Comparison of ENCODE assay signal across 15 cellular contexts in genomic region chr16:57067347-57067746, GRCh38. TPM values are rescaled to one million over a fixed set of nuclear protein-coding genes. Genes with fewer than 3 reads are reported as not detected.
A peak's percentile ranks its signal among the peaks of the same experiment; 100 is the strongest.
DNase-seq lines count a peak whose midpoint lies in the region; ATAC-seq and TF ChIP-seq lines count a peak whose summit lies in the region.
"Had no signal": no experiment of that assay in that cellular context is flagged by ENCODE, and none has a peak within 500 bp of the region (broad histone marks: within the 10 kb centered on the region; RNA-seq: fewer than 3 reads in every experiment).

No MANE protein-coding gene starts in this region.

- H3K27ac ChIP-seq in CD8-positive, alpha-beta T cell (ENCODE audit: low read depth, low read length): no peak overlapping the region
- no peak overlapping the region for H3K27ac ChIP-seq in A673 (ENCODE audit: low read depth, low read length, poor library complexity, severe bottlenecking)
- H3K27ac ChIP-seq: A549 had no signal

- no TSS peak for BruUV-seq in A673 (replicated peaks; lab: Mats Ljungman, UMichigan)

- H3K9me3 ChIP-seq in CD8-positive, alpha-beta T cell (ENCODE audit: low read length): no peaks in the 10 kb centered on the region
- H3K9me3 ChIP-seq in A673 (ENCODE audit: low read depth, low read length, poor library complexity, severe bottlenecking): no peaks in the 10 kb centered on the region
- H3K9me3 ChIP-seq: A549 had no signal

- POLR2A ChIA-PET in CD8-positive, alpha-beta T cell (lab: Charles Lee): no interaction called here
- POLR2A ChIA-PET in activated B cell treated with CpG ODN at 0.5 μM for 24 hours (lab: Charles Lee): interaction anchor here (0.5 to 2.7 kb wide), 4 partner anchors 15 to 78 kb away, joined by 4 to 12 read pairs (median 8); partner anchors contain the start of gene NLRC5
- POLR2A ChIA-PET in A673 (lab: Charles Lee; ENCODE audit: low non-redundant PET): no interaction called here

- intact Hi-C loops in CD8-positive, alpha-beta T cell (cut with DNase I, micrococcal nuclease): no loop called here
- intact Hi-C loops in activated B cell treated with CpG ODN at 0.5 μM for 24 hours (cut with micrococcal nuclease) (no loop called here), A673 (cut with micrococcal nuclease; ENCODE audit: unreplicated experiment) (loop anchor here (5.0 kb wide), 1 partner anchor 105 kb away; the partner anchor contains the start of gene CETP)

- peaks cover 74% of the 10 kb centered on the region for H3K36me3 Mint-ChIP-seq in activated naive CD4-positive, alpha-beta T cell treated with anti-CD3 and anti-CD28 coated beads, Interleukin-2, amount 10 ng/mL, durations not matched to agents 7 days and 5 days
- peaks cover 69% of the 10 kb centered on the region for H3K36me3 Mint-ChIP-seq in CD8-positive, alpha-beta T cell
- peaks cover 65% of the 10 kb centered on the region for H3K36me3 Mint-ChIP-seq in activated B cell treated with CpG ODN at 0.5 μM for 24 hours (ENCODE audit: low read depth)
- peaks cover 83% of the 10 kb centered on the region for H3K36me3 Mint-ChIP-seq in stimulated activated effector memory CD8-positive, alpha-beta T cell treated with anti-CD3 and anti-CD28 coated beads, Interleukin-12 subunit alpha, Interleukin-12 subunit beta, amount 100 ng/mL, for 72 hours

- no peaks in the 10 kb centered on the region for H3K9me3 Mint-ChIP-seq in activated naive CD4-positive, alpha-beta T cell treated with anti-CD3 and anti-CD28 coated beads, Interleukin-2, amount 10 ng/mL, durations not matched to agents 7 days and 5 days
- H3K9me3 Mint-ChIP-seq in CD8-positive, alpha-beta T cell: no peaks in the 10 kb centered on the region
- H3K9me3 Mint-ChIP-seq in activated B cell treated with CpG ODN at 0.5 μM for 24 hours: no peaks in the 10 kb centered on the region
- H3K9me3 Mint-ChIP-seq in stimulated activated effector memory CD8-positive, alpha-beta T cell treated with anti-CD3 and anti-CD28 coated beads, Interleukin-12 subunit alpha, Interleukin-12 subunit beta, amount 100 ng/mL, for 72 hours: no peaks in the 10 kb centered on the region

- no peak for ATAC-seq in CD8-positive, alpha-beta T cell
- ATAC-seq in activated B cell treated with CpG ODN at 0.5 μM for 24 hours (ENCODE audit: low read depth): no peak
- ATAC-seq in stimulated activated effector memory CD8-positive, alpha-beta T cell treated with anti-CD3 and anti-CD28 coated beads, Interleukin-12 subunit alpha, Interleukin-12 subunit beta, amount 100 ng/mL, for 72 hours: no peak
- no peak for ATAC-seq in GM18868 (IDR thresholded peaks at IDR 0.05; ENCODE audit: unreplicated experiment)
- ATAC-seq: A549 had no signal

- peaks cover 3% of the 10 kb centered on the region for H3K27me3 Mint-ChIP-seq in activated naive CD4-positive, alpha-beta T cell treated with anti-CD3 and anti-CD28 coated beads, Interleukin-2, amount 10 ng/mL, durations not matched to agents 7 days and 5 days
- H3K27me3 Mint-ChIP-seq in CD8-positive, alpha-beta T cell (ENCODE audit: low read depth): no peaks in the 10 kb centered on the region
- no peaks in the 10 kb centered on the region for H3K27me3 Mint-ChIP-seq in activated B cell treated with CpG ODN at 0.5 μM for 24 hours
- H3K27me3 Mint-ChIP-seq: CD4-positive, alpha-beta memory T cell had no signal

- H3K4me3 Mint-ChIP-seq in activated naive CD4-positive, alpha-beta T cell treated with anti-CD3 and anti-CD28 coated beads, Interleukin-2, amount 10 ng/mL, durations not matched to agents 7 days and 5 days: no peak overlapping the region
- H3K4me3 Mint-ChIP-seq in CD8-positive, alpha-beta T cell: no peak overlapping the region
- no peak overlapping the region for H3K4me3 Mint-ChIP-seq in activated B cell treated with CpG ODN at 0.5 μM for 24 hours
- H3K4me3 Mint-ChIP-seq in stimulated activated effector memory CD8-positive, alpha-beta T cell treated with anti-CD3 and anti-CD28 coated beads, Interleukin-12 subunit alpha, Interleukin-12 subunit beta, amount 100 ng/mL, for 72 hours: no peak overlapping the region

- CTCF ChIA-PET in activated naive CD4-positive, alpha-beta T cell treated with anti-CD3 and anti-CD28 coated beads, Interleukin-2, amount 10 ng/mL, durations not matched to agents 7 days and 5 days (lab: Charles Lee): interaction anchor here (0.8 to 1.4 kb wide), 2 partner anchors 16 to 103 kb away, joined by 5 to 6 read pairs; no protein-coding TSS in a partner anchor
- CTCF ChIA-PET in CD8-positive, alpha-beta T cell (lab: Charles Lee): interaction anchor here (0.7 to 3.5 kb wide), 6 partner anchors 11 to 103 kb away, joined by 3 to 23 read pairs (median 4); no protein-coding TSS in a partner anchor
- CTCF ChIA-PET in activated B cell treated with CpG ODN at 0.5 μM for 24 hours (lab: Charles Lee): interaction anchor here (1.5 to 1.6 kb wide), 2 partner anchors 17 to 103 kb away, joined by 5 to 7 read pairs; no protein-coding TSS in a partner anchor
- CTCF ChIA-PET in A673 (lab: Charles Lee): interaction anchor here (0.6 kb wide), 1 partner anchor 314 kb away, joined by 3 read pairs; no protein-coding TSS in a partner anchor

- H3K4me1 ChIP-seq in CD8-positive, alpha-beta T cell (ENCODE audit: insufficient read depth, low read length): peaks cover 9% of the 10 kb centered on the region
- no peaks in the 10 kb centered on the region for H3K4me1 ChIP-seq in A673 (ENCODE audit: insufficient read depth, low read length, poor library complexity, severe bottlenecking)

- DNase-seq in activated naive CD4-positive, alpha-beta T cell treated with anti-CD3 and anti-CD28 coated beads, Interleukin-2, amount 10 ng/mL, durations not matched to agents 7 days and 5 days: no peak
- no peak for DNase-seq in activated naive CD4-positive, alpha-beta T cell treated with anti-CD3 and anti-CD28 coated beads, Interleukin-2, amount 50 U/mL, for 16 hours
- no peak for DNase-seq in CD8-positive, alpha-beta T cell
- no peak for DNase-seq in activated B cell treated with CpG ODN at 0.5 μM for 24 hours
- no peak for DNase-seq in stimulated activated effector memory CD8-positive, alpha-beta T cell treated with anti-CD3 and anti-CD28 coated beads, Interleukin-12 subunit alpha, Interleukin-12 subunit beta, amount 100 ng/mL, for 72 hours (ENCODE audit: low spot score in 2 of 2)
- no peak for DNase-seq in A673 (ENCODE audit: low spot score)
- DNase-seq: CD4-positive, alpha-beta memory T cell; GF-D8; Kasumi-1; NCI-H1930; NCI-H2171 treated with DMSO at 0.1 percent for 48 hours; NCI-H82; SHP77 treated with DMSO at 0.1 percent for 48 hours had no signal

- no peaks in the 10 kb centered on the region for H3K27me3 ChIP-seq in CD8-positive, alpha-beta T cell (ENCODE audit: insufficient read depth, low read length)
- H3K27me3 ChIP-seq in A673 (replicated peaks; ENCODE audit: insufficient read depth, low read depth, low read length, poor library complexity): no peaks in the 10 kb centered on the region

- peak overlapping the region; percentile 44 for H3K27ac Mint-ChIP-seq in activated naive CD4-positive, alpha-beta T cell treated with anti-CD3 and anti-CD28 coated beads, Interleukin-2, amount 10 ng/mL, durations not matched to agents 7 days and 5 days
- H3K27ac Mint-ChIP-seq in CD8-positive, alpha-beta T cell: peak overlapping the region; percentile 80
- peak overlapping the region; percentile 35 for H3K27ac Mint-ChIP-seq in activated B cell treated with CpG ODN at 0.5 μM for 24 hours
- peak overlapping the region; percentile 86 for H3K27ac Mint-ChIP-seq in stimulated activated effector memory CD8-positive, alpha-beta T cell treated with anti-CD3 and anti-CD28 coated beads, Interleukin-12 subunit alpha, Interleukin-12 subunit beta, amount 100 ng/mL, for 72 hours

- no peak overlapping the region for H3K4me3 ChIP-seq in CD8-positive, alpha-beta T cell (ENCODE audit: low read depth, low read length)
- H3K4me3 ChIP-seq in A673 (ENCODE audit: low read depth, low read length, poor library complexity, severe bottlenecking): no peak overlapping the region
- H3K4me3 ChIP-seq: A549 had no signal

- peaks cover 14% of the 10 kb centered on the region for H3K4me1 Mint-ChIP-seq in activated naive CD4-positive, alpha-beta T cell treated with anti-CD3 and anti-CD28 coated beads, Interleukin-2, amount 10 ng/mL, durations not matched to agents 7 days and 5 days
- peaks cover 21% of the 10 kb centered on the region for H3K4me1 Mint-ChIP-seq in CD8-positive, alpha-beta T cell (ENCODE audit: low read depth)
- H3K4me1 Mint-ChIP-seq in activated B cell treated with CpG ODN at 0.5 μM for 24 hours: peaks cover 16% of the 10 kb centered on the region
- peaks cover 50% of the 10 kb centered on the region for H3K4me1 Mint-ChIP-seq in stimulated activated effector memory CD8-positive, alpha-beta T cell treated with anti-CD3 and anti-CD28 coated beads, Interleukin-12 subunit alpha, Interleukin-12 subunit beta, amount 100 ng/mL, for 72 hours

- peaks cover 44% of the 10 kb centered on the region for H3K36me3 ChIP-seq in CD8-positive, alpha-beta T cell (ENCODE audit: insufficient read depth, low read length)
- no peaks in the 10 kb centered on the region for H3K36me3 ChIP-seq in A673 (ENCODE audit: insufficient read depth, low read length, poor library complexity, severe bottlenecking)

- no peak for TF ChIP-seq CTCF in CD8-positive, alpha-beta T cell (IDR thresholded peaks at IDR 0.05)
- TF ChIP-seq CTCF in activated B cell treated with CpG ODN at 0.5 μM for 24 hours (IDR thresholded peaks at IDR 0.05): no peak
- no peak for TF ChIP-seq CTCF in A673 (conservative IDR thresholded peaks at IDR 0.05; ENCODE audit: low read depth, low read length)

RNA-seq across cellular contexts. Expression of gene CPNE2, which starts 25.0 kb away (rescaled TPM):
- 1 to 10 TPM; 5.7 to 6.8 TPM for total RNA-seq in CD8-positive, alpha-beta T cell
- total RNA-seq in activated B cell treated with CpG ODN at 0.5 μM for 24 hours: 7.4 and 8.3 TPM in 2 replicates
- 38.1 and 43.6 TPM in 2 replicates for total RNA-seq in A673 (2021)

Comparison
In these comparisons a context has a peak if more than half of its experiments do, and no peak if none do; other contexts are left out.
1. H3K27ac Mint-ChIP-seq: peak in every context shown above with its lines; median percentile 86 in stimulated activated effector memory CD8-positive, alpha-beta T cell treated with anti-CD3 and anti-CD28 coated beads, Interleukin-12 subunit alpha, Interleukin-12 subunit beta, amount 100 ng/mL, for 72 hours; 80 in CD8-positive, alpha-beta T cell; 44 in activated naive CD4-positive, alpha-beta T cell treated with anti-CD3 and anti-CD28 coated beads, Interleukin-2, amount 10 ng/mL, durations not matched to agents 7 days and 5 days; 35 in activated B cell treated with CpG ODN at 0.5 μM for 24 hours.